Comparison of ENCODE assay signal across 15 cellular contexts in genomic region chr2:234102112-234102511, GRCh38. TPM values are rescaled to one million over a fixed set of nuclear protein-coding genes. Genes with fewer than 3 reads are reported as not detected.
A peak's percentile ranks its signal among the peaks of the same experiment; 100 is the strongest.
DNase-seq lines count a peak whose midpoint lies in the region; ATAC-seq and TF ChIP-seq lines count a peak whose summit lies in the region.
"Had no signal": no experiment of that assay in that cellular context is flagged by ENCODE, and none has a peak within 500 bp of the region (broad histone marks: within the 10 kb centered on the region; RNA-seq: fewer than 3 reads in every experiment).

No MANE protein-coding gene starts in this region.

- H3K9me3 Mint-ChIP-seq in WTC11, result peaks cover 8% of the 10 kb centered on the region
- H3K9me3 Mint-ChIP-seq: activated T-cell treated with anti-CD3 and anti-CD28 coated beads, Interleukin-2, amount 50 U/mL, for 4 hours had no signal

- TF ChIP-seq CTCF in WTC11 (IDR thresholded peaks at IDR 0.05) (no peak), mucosa of descending colon (IDR thresholded peaks at IDR 0.05) (no peak), Peyer's patch (IDR thresholded peaks at IDR 0.05) (peak in 3 of 6 experiments; percentile 13 to 35 (median 26)), suprapubic skin (IDR thresholded peaks at IDR 0.05) (peak in 1 of 2 donors; percentile 11)

- POLR2A ChIA-PET in WTC11 (lab: Charles Lee), result no interaction called here

- TF ChIP-seq POLR2A in Peyer's patch (IDR thresholded peaks at IDR 0.05) (no peak), suprapubic skin (IDR thresholded peaks at IDR 0.05) (no peak)

- H3K4me1 ChIP-seq in mucosa of descending colon (ENCODE audit: low read depth), result no peaks in the 10 kb centered on the region
- no peaks in the 10 kb centered on the region for H3K4me1 ChIP-seq in Peyer's patch
- H3K4me1 ChIP-seq in suprapubic skin, result no peaks in the 10 kb centered on the region
- H3K4me1 ChIP-seq: heart right ventricle had no signal

- no peaks in the 10 kb centered on the region for H3K4me1 Mint-ChIP-seq in WTC11

- peak; percentile 50; the same call in 1 of the 2 replicates for ATAC-seq in WTC11
- peak; percentile 86 for ATAC-seq in mucosa of descending colon
- ATAC-seq: heart right ventricle had no signal

- WGBS in suprapubic skin, result 46% methylated on average over 3 of the region's 3 CpGs

- no peak for TF ChIP-seq EP300 in suprapubic skin (IDR thresholded peaks at IDR 0.05)

- no peaks in the 10 kb centered on the region for H3K9me3 ChIP-seq in mucosa of descending colon
- H3K9me3 ChIP-seq in Peyer's patch, result no peaks in the 10 kb centered on the region
- no peaks in the 10 kb centered on the region for H3K9me3 ChIP-seq in suprapubic skin
- H3K9me3 ChIP-seq: heart right ventricle had no signal

- no peaks in the 10 kb centered on the region; the same call in 1 of the 2 replicates for H3K27me3 Mint-ChIP-seq in WTC11 (ENCODE audit: low read depth)

- H3K27ac Mint-ChIP-seq in WTC11, result no peak overlapping the region

- H3K27me3 ChIP-seq in Peyer's patch (no peaks in the 10 kb centered on the region), suprapubic skin (no peaks in the 10 kb centered on the region)

- H3K4me3 Mint-ChIP-seq in WTC11, result no peak overlapping the region
- H3K4me3 Mint-ChIP-seq: activated T-cell treated with anti-CD3 and anti-CD28 coated beads, Interleukin-2, amount 50 U/mL, for 4 hours; brain had no signal

- H3K4me3 ChIP-seq in mucosa of descending colon (no peak overlapping the region), Peyer's patch (no peak overlapping the region), suprapubic skin (no peak overlapping the region)
- H3K4me3 ChIP-seq: heart right ventricle, lung had no signal

- H3K36me3 Mint-ChIP-seq in WTC11, result no peaks in the 10 kb centered on the region
- H3K36me3 Mint-ChIP-seq: brain had no signal

- CTCF ChIA-PET in WTC11 (lab: Charles Lee), result interaction anchor here (1.3 kb wide), 1 partner anchor 10 kb away, joined by 4 read pairs; no protein-coding TSS in a partner anchor

- intact Hi-C loops in mucosa of descending colon (cut with DNase I, micrococcal nuclease), result no loop called here

- no peak overlapping the region for H3K27ac ChIP-seq in Peyer's patch
- no peak overlapping the region for H3K27ac ChIP-seq in suprapubic skin
- H3K27ac ChIP-seq: heart right ventricle, KMS-11, RWPE1 had no signal

- H3K36me3 ChIP-seq in mucosa of descending colon (ENCODE audit: low read depth) (no peaks in the 10 kb centered on the region), Peyer's patch (no peaks in the 10 kb centered on the region), suprapubic skin (no peaks in the 10 kb centered on the region)
- H3K36me3 ChIP-seq: heart right ventricle had no signal

- DNase-seq in SIG-M5 treated with dmso at 0.1 percent for 504 hours (lab: John Stamatoyannopoulos, UW; ENCODE audit: unreplicated experiment), result peak; percentile 29
- no peak for DNase-seq in SIG-M5 (lab: John Stamatoyannopoulos, UW)
- peak; percentile 73 for DNase-seq in HT-29 (ENCODE audit: low spot score)
- no peak for DNase-seq in WTC11 (ENCODE audit: low spot score)
- DNase-seq in mucosa of descending colon, result peak in 1 of 3 donors; percentile 18
- no peak for DNase-seq in Peyer's patch
- no peak for DNase-seq in suprapubic skin (ENCODE audit: low spot score in 2 of 2)
- no peak for DNase-seq in GM19240 (ENCODE audit: insufficient read length, low spot score)
- DNase-seq: activated T-cell treated with anti-CD3 and anti-CD28 coated beads, Interleukin-2, amount 50 U/mL, for 4 hours; heart right ventricle had no signal

TF ChIP-seq in WTC11, 78 proteins besides CTCF, POLR2A, EP300 and RAD21:
- TF ChIP-seq ZNF423 (CRISPR knock-in tag; IDR thresholded peaks at IDR 0.05) (no peak), STAT6 (CRISPR knock-in tag; conservative IDR thresholded peaks at IDR 0.05; ENCODE audit: low read depth) (no peak), CBFB (CRISPR knock-in tag; IDR thresholded peaks at IDR 0.05; ENCODE audit: low read depth) (no peak), AFF4 (CRISPR knock-in tag; IDR thresholded peaks at IDR 0.05; ENCODE audit: borderline replicate concordance) (no peak), KAT7 (CRISPR knock-in tag; IDR thresholded peaks at IDR 0.05; ENCODE audit: borderline replicate concordance) (no peak)
TF ChIP-seq in WTC11: peak in this region for 0.

RNA-seq across cellular contexts. Expression of gene SPP2, which starts 51.6 kb away (rescaled TPM):
- not detected in 2 replicates for total RNA-seq in HT-29 (2014; rRNA removed; shearing (Covaris generic))
- total RNA-seq in WTC11 (2021) (not detected in 3 replicates), mucosa of descending colon (not detected), Peyer's patch (not detected), suprapubic skin (not detected)
- total RNA-seq: activated T-cell treated with anti-CD3 and anti-CD28 coated beads, Interleukin-2, amount 50 U/mL, for 4 hours; heart right ventricle; lung; osteoblast had no signal

Comparison
In these comparisons a context has a peak if more than half of its experiments do, and no peak if none do; other contexts are left out.
1. DNase-seq: peak in SIG-M5 treated with dmso at 0.1 percent for 504 hours (single experiment) and HT-29 (single experiment); none in SIG-M5 (single experiment), WTC11 (single experiment), Peyer's patch (0 of 3), suprapubic skin (0 of 2) and GM19240 (single experiment).